ENCODE assay signal across 22 cellular contexts in the genomic region with DNA sequence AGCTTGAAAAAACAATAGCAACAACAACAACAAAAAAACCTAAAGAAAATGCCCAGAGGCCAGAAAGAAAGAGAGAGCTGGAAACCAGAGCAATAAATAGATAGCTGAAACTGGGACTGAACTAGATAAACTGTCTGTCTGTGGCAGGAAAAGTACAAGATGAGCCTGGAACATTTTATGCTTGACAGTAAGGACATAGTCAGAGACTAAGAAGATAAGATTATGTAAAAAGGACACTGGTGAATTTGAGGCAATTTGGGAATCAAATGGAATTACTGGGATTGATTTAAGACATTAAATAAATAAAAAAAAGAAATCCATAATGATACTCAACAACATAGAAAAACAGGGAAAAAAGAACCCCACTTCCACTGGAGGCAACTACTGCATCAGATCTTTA. TPM values are rescaled to one million over a fixed set of nuclear protein-coding genes. Genes with fewer than 3 reads are reported as not detected.
DNase-seq lines count a peak whose midpoint lies in the region; ATAC-seq and TF ChIP-seq lines count a peak whose summit lies in the region.
"Had no signal": no experiment of that assay in that cellular context is flagged by ENCODE, and none has a peak within 500 bp of the region (broad histone marks: within the 10 kb centered on the region; RNA-seq: fewer than 3 reads in every experiment).

No MANE protein-coding gene starts in this region.

- TF ChIP-seq CTCF in SK-N-SH (IDR thresholded peaks at IDR 0.05) (no peak), left ventricle myocardium inferior (IDR thresholded peaks at IDR 0.05; ENCODE audit: borderline replicate concordance) (no peak), smooth muscle cell (IDR thresholded peaks at IDR 0.05; ENCODE audit: borderline replicate concordance, insufficient read depth, poor library complexity, severe bottlenecking) (no peak)

- ATAC-seq in SK-N-SH treated with all-trans-retinoic acid at 6 μM for 48 hours (no peak), left cardiac atrium (no peak), GM18517 (IDR thresholded peaks at IDR 0.05; ENCODE audit: unreplicated experiment) (no peak)
- ATAC-seq: CD8-positive, alpha-beta T cell; GM12878; GM23338; HCT116 had no signal

- peaks cover 7% of the 10 kb centered on the region for H3F3A ChIP-seq in SK-N-SH (replicated peaks; ENCODE audit: insufficient read depth)
- H3F3A ChIP-seq in smooth muscle cell (ENCODE audit: low read depth), result no peaks in the 10 kb centered on the region

- peak in 1 of 2 experiments; percentile 29; a peak in 1 of 4 replicates for TF ChIP-seq EP300 in SK-N-SH (IDR thresholded peaks at IDR 0.05; ENCODE audit: borderline replicate concordance in 1 of 2, low read depth in 1 of 2, low read length in 1 of 2)

- H3K9me3 ChIP-seq in SK-N-SH (peaks cover 12% of the 10 kb centered on the region; the same call in 1 of the 2 replicates), left ventricle myocardium inferior (replicated peaks) (peaks cover 36% of the 10 kb centered on the region), smooth muscle cell (replicated peaks; ENCODE audit: low read depth) (peaks cover 12% of the 10 kb centered on the region)
- H3K9me3 ChIP-seq: Caco-2 had no signal

- H3K4me2 ChIP-seq in SK-N-SH (no peak overlapping the region), smooth muscle cell (no peak overlapping the region)
- H3K4me2 ChIP-seq: BLaER1, GM23338 had no signal

- POLR2A ChIA-PET in SK-N-SH (lab: Yijun Ruan, JAX), result no interaction called here

- H3K27ac ChIP-seq in SK-N-SH (ENCODE audit: low read depth in 2 of 2, low read length in 1 of 2) (peak overlapping the region in 1 of 2 experiments; percentile 47; a peak in 2 of 4 replicates), left ventricle myocardium inferior (replicated peaks) (peak overlapping the region; percentile 2), smooth muscle cell (ENCODE audit: low read depth) (peak overlapping the region; percentile 13)
- H3K27ac ChIP-seq: 22Rv1, BLaER1, C4-2B had no signal

- H2AFZ ChIP-seq in SK-N-SH (ENCODE audit: low read depth), result no peak overlapping the region
- peak overlapping the region; percentile 86 for H2AFZ ChIP-seq in smooth muscle cell (ENCODE audit: low read depth)
- H2AFZ ChIP-seq: GM23338 had no signal

- peaks cover 0 to 2% of the 10 kb centered on the region in 2 experiments for H3K36me3 ChIP-seq in SK-N-SH (replicated peaks in 1 of 2; ENCODE audit: control insufficient read depth in 1 of 2, insufficient read depth in 2 of 2, low read length in 1 of 2)
- H3K36me3 ChIP-seq in left ventricle myocardium inferior, result peaks cover 7% of the 10 kb centered on the region
- H3K36me3 ChIP-seq in smooth muscle cell (ENCODE audit: low read depth), result peaks cover 12% of the 10 kb centered on the region
- H3K36me3 ChIP-seq: BLaER1 had no signal

- no peak for TF ChIP-seq RAD21 in SK-N-SH (IDR thresholded peaks at IDR 0.05; ENCODE audit: low read length)

- no peaks in the 10 kb centered on the region for H4K20me1 ChIP-seq in SK-N-SH (ENCODE audit: insufficient read depth)
- no peaks in the 10 kb centered on the region for H4K20me1 ChIP-seq in smooth muscle cell (ENCODE audit: low read depth)
- H4K20me1 ChIP-seq: BLaER1 had no signal

- H3K4me1 ChIP-seq in SK-N-SH (ENCODE audit: control insufficient read depth in 1 of 2, insufficient read depth in 2 of 2, low read depth in 1 of 2, low read length in 1 of 2) (peaks cover 0 to 11% of the 10 kb centered on the region in 2 experiments; a peak in 2 of 4 replicates), left ventricle myocardium inferior (peaks cover 33% of the 10 kb centered on the region), smooth muscle cell (ENCODE audit: low read depth) (peaks cover 14% of the 10 kb centered on the region)
- H3K4me1 ChIP-seq: Caco-2 had no signal

- H3K27me3 ChIP-seq in SK-N-SH (ENCODE audit: insufficient read depth) (no peaks in the 10 kb centered on the region), left ventricle myocardium inferior (ENCODE audit: low read depth) (no peaks in the 10 kb centered on the region), smooth muscle cell (ENCODE audit: low read depth) (no peaks in the 10 kb centered on the region)
- H3K27me3 ChIP-seq: BLaER1 had no signal

- DNase-seq in SK-N-SH (no peak), left ventricle myocardium inferior (no peak), left cardiac atrium (no peak), SK-N-DZ (ENCODE audit: low spot score) (peak; percentile 66), smooth muscle cell (lab: John Stamatoyannopoulos, UW; ENCODE audit: unreplicated experiment) (no peak), NCI-H510A treated with DMSO at 0.1 percent for 48 hours (lab: John Stamatoyannopoulos, UW) (no peak)
- DNase-seq: Caco-2; CD4-positive, CD25-positive, alpha-beta regulatory T cell; CD8-positive, alpha-beta T cell; DMS 273 treated with DMSO at 0.1 percent for 48 hours; DMS79; EL; GDM1; H9 had no signal

- H3K9ac ChIP-seq in SK-N-SH (no peak overlapping the region), smooth muscle cell (ENCODE audit: low read depth) (no peak overlapping the region)
- H3K9ac ChIP-seq: BLaER1 had no signal

- no peaks in the 10 kb centered on the region for H3K9me2 ChIP-seq in SK-N-SH

- CTCF ChIA-PET in SK-N-SH (lab: Yijun Ruan, JAX), result interaction anchor here (1.4 kb wide), 1 partner anchor 161 kb away, joined by 3 read pairs; no protein-coding TSS in a partner anchor

- H3K79me2 ChIP-seq in SK-N-SH (ENCODE audit: insufficient read depth) (peaks cover 28% of the 10 kb centered on the region), smooth muscle cell (ENCODE audit: low read depth) (peaks cover 31% of the 10 kb centered on the region)

- intact Hi-C loops in left ventricle myocardium inferior (cut with micrococcal nuclease) (no loop called here), left cardiac atrium (cut with DNase I) (loop anchor here in 1 of 2 donors (5.0 kb wide), 2 partner anchors 64 to 71 kb away; a partner anchor contains a TSS)

- H3K4me3 ChIP-seq in SK-N-SH (ENCODE audit: low read depth in 2 of 2, low read length in 1 of 2) (no peak overlapping the region), left ventricle myocardium inferior (no peak overlapping the region), smooth muscle cell (no peak overlapping the region)
- H3K4me3 ChIP-seq: BLaER1, GM12878, GM23338 had no signal

TF ChIP-seq in SK-N-SH, 30 proteins besides CTCF, POLR2A, EP300 and RAD21:
- peak; percentile 70 for TF ChIP-seq GATA2 (CRISPR knock-in tag; IDR thresholded peaks at IDR 0.05)
- TF ChIP-seq FOSL2 (IDR thresholded peaks at IDR 0.05; ENCODE audit: borderline replicate concordance, low read depth), result no peak

TF ChIP-seq in SK-N-SH treated with all-trans-retinoic acid at 6 μM for 48 hours, 23 proteins besides CTCF, POLR2A, EP300 and RAD21:
- TF ChIP-seq, protein P1, sequence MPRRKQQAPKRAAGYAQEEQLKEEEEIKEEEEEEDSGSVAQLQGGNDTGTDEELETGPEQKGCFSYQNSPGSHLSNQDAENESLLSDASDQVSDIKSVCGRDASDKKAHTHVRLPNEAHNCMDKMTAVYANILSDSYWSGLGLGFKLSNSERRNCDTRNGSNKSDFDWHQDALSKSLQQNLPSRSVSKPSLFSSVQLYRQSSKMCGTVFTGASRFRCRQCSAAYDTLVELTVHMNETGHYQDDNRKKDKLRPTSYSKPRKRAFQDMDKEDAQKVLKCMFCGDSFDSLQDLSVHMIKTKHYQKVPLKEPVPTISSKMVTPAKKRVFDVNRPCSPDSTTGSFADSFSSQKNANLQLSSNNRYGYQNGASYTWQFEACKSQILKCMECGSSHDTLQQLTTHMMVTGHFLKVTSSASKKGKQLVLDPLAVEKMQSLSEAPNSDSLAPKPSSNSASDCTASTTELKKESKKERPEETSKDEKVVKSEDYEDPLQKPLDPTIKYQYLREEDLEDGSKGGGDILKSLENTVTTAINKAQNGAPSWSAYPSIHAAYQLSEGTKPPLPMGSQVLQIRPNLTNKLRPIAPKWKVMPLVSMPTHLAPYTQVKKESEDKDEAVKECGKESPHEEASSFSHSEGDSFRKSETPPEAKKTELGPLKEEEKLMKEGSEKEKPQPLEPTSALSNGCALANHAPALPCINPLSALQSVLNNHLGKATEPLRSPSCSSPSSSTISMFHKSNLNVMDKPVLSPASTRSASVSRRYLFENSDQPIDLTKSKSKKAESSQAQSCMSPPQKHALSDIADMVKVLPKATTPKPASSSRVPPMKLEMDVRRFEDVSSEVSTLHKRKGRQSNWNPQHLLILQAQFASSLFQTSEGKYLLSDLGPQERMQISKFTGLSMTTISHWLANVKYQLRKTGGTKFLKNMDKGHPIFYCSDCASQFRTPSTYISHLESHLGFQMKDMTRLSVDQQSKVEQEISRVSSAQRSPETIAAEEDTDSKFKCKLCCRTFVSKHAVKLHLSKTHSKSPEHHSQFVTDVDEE (CRISPR knock-in tag; IDR thresholded peaks at IDR 0.05), result no peak
- TF ChIP-seq BACH2 (CRISPR knock-in tag; IDR thresholded peaks at IDR 0.05; ENCODE audit: borderline replicate concordance), result no peak
- no peak for TF ChIP-seq ZFP3 (CRISPR knock-in tag; IDR thresholded peaks at IDR 0.05)
- TF ChIP-seq, protein P2, sequence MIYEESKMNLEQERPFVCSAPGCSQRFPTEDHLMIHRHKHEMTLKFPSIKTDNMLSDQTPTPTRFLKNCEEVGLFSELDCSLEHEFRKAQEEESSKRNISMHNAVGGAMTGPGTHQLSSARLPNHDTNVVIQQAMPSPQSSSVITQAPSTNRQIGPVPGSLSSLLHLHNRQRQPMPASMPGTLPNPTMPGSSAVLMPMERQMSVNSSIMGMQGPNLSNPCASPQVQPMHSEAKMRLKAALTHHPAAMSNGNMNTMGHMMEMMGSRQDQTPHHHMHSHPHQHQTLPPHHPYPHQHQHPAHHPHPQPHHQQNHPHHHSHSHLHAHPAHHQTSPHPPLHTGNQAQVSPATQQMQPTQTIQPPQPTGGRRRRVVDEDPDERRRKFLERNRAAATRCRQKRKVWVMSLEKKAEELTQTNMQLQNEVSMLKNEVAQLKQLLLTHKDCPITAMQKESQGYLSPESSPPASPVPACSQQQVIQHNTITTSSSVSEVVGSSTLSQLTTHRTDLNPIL (CRISPR knock-in tag; IDR thresholded peaks at IDR 0.05; ENCODE audit: low read depth), result no peak
- no peak for TF ChIP-seq TCF4 (CRISPR knock-in tag; IDR thresholded peaks at IDR 0.05; ENCODE audit: borderline replicate concordance)
- TF ChIP-seq ZNF8 (CRISPR knock-in tag; IDR thresholded peaks at IDR 0.05), result no peak
- TF ChIP-seq OSR1 (CRISPR knock-in tag; IDR thresholded peaks at IDR 0.05), result no peak
- no peak for TF ChIP-seq RARB (CRISPR knock-in tag; IDR thresholded peaks at IDR 0.05)
- TF ChIP-seq SNAI2 (CRISPR knock-in tag; IDR thresholded peaks at IDR 0.05), result no peak

RNA-seq across cellular contexts. Expression of a gene that starts 1.7 kb away (rescaled TPM):
- polyA plus RNA-seq in SK-N-SH (2012; rRNA removed) (10.7 and 12.3 TPM in 2 replicates), smooth muscle cell (29.3 and 37.1 TPM in 2 replicates)
- 16.6 and 18.1 TPM in 2 replicates for polyA plus RNA-seq in SK-N-SH (2012; cell fraction: cytosol; rRNA removed)
- 9.8 and 17.9 TPM in 2 replicates for polyA plus RNA-seq in SK-N-SH (2012; cell fraction: nucleus; rRNA removed)
- total RNA-seq in left ventricle myocardium inferior (55.9 TPM), left cardiac atrium (10 to 100 TPM; 41.4 to 58.6 TPM), smooth muscle cell (55.3 and 56.0 TPM in 2 replicates)
- polyA plus RNA-seq in SK-N-DZ (2014; cell fraction: cytosol; rRNA removed), result 31.1 and 41.3 TPM in 2 replicates
- 22.0 and 24.2 TPM in 2 replicates for polyA plus RNA-seq in SK-N-DZ (2014; cell fraction: nucleus; rRNA removed)
